Comparison of ENCODE assay signal across 8 cellular contexts in the genomic region with DNA sequence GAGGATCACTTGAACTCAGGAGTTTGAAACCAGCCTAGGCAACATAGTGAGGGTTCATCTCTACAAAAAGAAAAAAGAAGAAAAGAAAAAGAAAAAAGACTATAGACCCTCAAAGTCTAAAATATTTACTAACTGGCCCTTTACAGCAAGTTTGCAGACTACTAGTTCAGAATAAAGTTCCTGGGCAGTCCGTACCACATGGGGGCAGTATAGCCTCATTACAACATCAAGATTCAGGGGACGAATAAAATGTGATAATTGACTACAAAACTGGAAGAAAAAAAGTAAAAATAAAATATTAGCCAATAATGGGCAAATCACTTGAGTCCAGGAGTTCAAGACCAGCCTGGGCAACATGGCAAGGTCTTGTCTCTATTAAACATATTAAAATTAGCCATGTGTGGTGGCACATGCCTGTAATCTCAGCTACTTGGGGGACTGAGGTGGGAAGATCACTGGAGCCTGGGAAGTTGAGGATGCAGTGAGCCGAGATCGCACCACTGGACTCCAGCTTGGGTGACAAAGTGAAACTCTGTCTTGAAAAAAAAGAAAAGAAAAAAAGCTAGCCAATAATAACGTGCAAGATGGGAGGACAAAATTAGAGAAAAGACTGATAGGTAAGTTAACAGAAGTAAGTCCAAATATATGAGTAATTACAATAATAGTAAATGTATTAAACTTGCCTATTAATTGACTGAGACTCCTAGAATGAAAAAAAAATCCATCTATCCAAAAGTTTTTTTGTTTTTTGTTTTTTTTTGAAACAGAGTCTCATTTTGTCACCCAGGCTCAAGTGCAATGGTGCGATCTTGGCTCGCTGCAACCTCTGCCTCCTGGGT.
DNase-seq lines count a peak whose midpoint lies in the region; ATAC-seq, FAIRE-seq and TF ChIP-seq lines count a peak whose summit lies in the region.

No MANE protein-coding gene starts in this region.

- no peak for DNase-seq in AG04449 (ENCODE audit: low read depth, low spot score)
- DNase-seq in GM19239 (ENCODE audit: insufficient read length, low spot score) = no peak
- DNase-seq in NCI-H82 treated with DMSO at 0.1 percent for 48 hours (lab: John Stamatoyannopoulos, UW; ENCODE audit: unreplicated experiment) = peak; percentile 23
- DNase-seq in activated T-cell treated with anti-CD3 and anti-CD28 coated beads, Interleukin-2, amount 50 U/mL, for 48 hours = peak; percentile 66 to 70
- DNase-seq in inferior parietal cortex (ENCODE audit: extremely low spot score) = peak; percentile 64
- peak; percentile 78 for DNase-seq in stimulated activated CD8-positive, alpha-beta memory T cell treated with anti-CD3 and anti-CD28 coated beads, Interleukin-4, amount 100 ng/mL, for 48 hours
- no peak for DNase-seq in hippocampal formation (lab: John Stamatoyannopoulos, UW)

- no peak for ATAC-seq in HG03039 (IDR thresholded peaks at IDR 0.05; ENCODE audit: unreplicated experiment)

- FAIRE-seq in GM19239 (lab: Jason Lieb, UNC) = peak; percentile 70

- CTCF ChIA-PET in AG04449 (lab: Yijun Ruan, JAX) = interaction anchor here (1.0 to 2.1 kb wide), 6 partner anchors 22 to 237 kb away, joined by 3 to 14 read pairs (median 3); no protein-coding TSS in a partner anchor

- no peak overlapping the region for H3K4me3 ChIP-seq in AG04449 (ENCODE audit: low read depth, low read length)

- POLR2A ChIA-PET in AG04449 (lab: Yijun Ruan, JAX) = no interaction called here

- TF ChIP-seq CTCF in AG04449 (IDR thresholded peaks at IDR 0.05; ENCODE audit: insufficient read depth, low read length, missing control alignments) = peak; percentile 33

Comparison
In these comparisons a context has a peak if more than half of its experiments do, and no peak if none do; other contexts are left out.
1. DNase-seq: peak in NCI-H82 treated with DMSO at 0.1 percent for 48 hours (single experiment), activated T-cell treated with anti-CD3 and anti-CD28 coated beads, Interleukin-2, amount 50 U/mL, for 48 hours (2 of 2), inferior parietal cortex (single experiment) and stimulated activated CD8-positive, alpha-beta memory T cell treated with anti-CD3 and anti-CD28 coated beads, Interleukin-4, amount 100 ng/mL, for 48 hours (single experiment); none in AG04449 (single experiment), GM19239 (single experiment) and hippocampal formation (0 of 2).